In genomic region chr14:101600891-101601602, GRCh38 we compare ENCODE assay signal across 25 cellular contexts. TPM values are rescaled to one million over a fixed set of nuclear protein-coding genes. Genes with fewer than 3 reads are reported as not detected.
DNase-seq lines count a peak whose midpoint lies in the region; ATAC-seq and TF ChIP-seq lines count a peak whose summit lies in the region.
"Had no signal": no experiment of that assay in that cellular context is flagged by ENCODE, and none has a peak within 500 bp of the region (broad histone marks: within the 10 kb centered on the region; RNA-seq: fewer than 3 reads in every experiment).

No MANE protein-coding gene starts in this region.

- CTCF ChIA-PET in activated CD8-positive, alpha-beta memory T cell treated with anti-CD3 and anti-CD28 coated beads, Interleukin-2, amount 10 ng/mL, durations not matched to agents 7 days and 5 days (lab: Charles Lee) = no interaction called here

- WGBS in prostate gland = 85% methylated on average over 12 of the region's 12 CpGs

- peaks cover 6% of the 10 kb centered on the region for H3K27me3 Mint-ChIP-seq in activated CD8-positive, alpha-beta memory T cell treated with anti-CD3 and anti-CD28 coated beads, Interleukin-2, amount 10 ng/mL, durations not matched to agents 7 days and 5 days

- H3K36me3 ChIP-seq in left ventricle myocardium inferior (no peaks in the 10 kb centered on the region), osteoblast (ENCODE audit: insufficient read depth, low read length) (no peaks in the 10 kb centered on the region), prostate gland (no peaks in the 10 kb centered on the region)
- H3K36me3 ChIP-seq: stomach, upper lobe of right lung had no signal

- no peak overlapping the region for H3K4me3 Mint-ChIP-seq in activated CD8-positive, alpha-beta memory T cell treated with anti-CD3 and anti-CD28 coated beads, Interleukin-2, amount 10 ng/mL, durations not matched to agents 7 days and 5 days
- H3K4me3 Mint-ChIP-seq: activated CD4-positive, alpha-beta T cell treated with anti-CD3 and anti-CD28 coated beads, Interleukin-2, amount 10 ng/mL, durations not matched to agents 24 days and 14 days; activated naive CD8-positive, alpha-beta T cell; activated T-helper 1 cell treated with anti-CD3 and anti-CD28 coated beads, Interleukin-12 subunit alpha, Interleukin-12 subunit beta, Interleukin-2, Interleukin-4 antibody, amounts not matched to agents 30 ng/mL and 10 ng/mL and 1 ng/mL, durations not matched to agents 14 hours and 24 hours and 36 hours; CD8-positive, alpha-beta T cell; memory B cell; T-helper 1 cell treated with Interleukin-12 subunit alpha and Interleukin-12 subunit beta and Interleukin-4 antibody, amounts not matched to agents 30 μg/mL and 1 μg/mL, for 36 hours had no signal

- H3K36me3 Mint-ChIP-seq in activated CD8-positive, alpha-beta memory T cell treated with anti-CD3 and anti-CD28 coated beads, Interleukin-2, amount 10 ng/mL, durations not matched to agents 7 days and 5 days = peaks cover 14% of the 10 kb centered on the region
- H3K36me3 Mint-ChIP-seq: activated naive CD8-positive, alpha-beta T cell; CD8-positive, alpha-beta T cell had no signal

- H3K79me2 ChIP-seq in osteoblast (ENCODE audit: insufficient read depth, low read length) = no peaks in the 10 kb centered on the region

- TF ChIP-seq CTCF in left ventricle myocardium inferior (IDR thresholded peaks at IDR 0.05; ENCODE audit: borderline replicate concordance) = no peak
- no peak for TF ChIP-seq CTCF in osteoblast (IDR thresholded peaks at IDR 0.05; ENCODE audit: extremely low read depth, low read depth, low read length)
- TF ChIP-seq CTCF in prostate gland (IDR thresholded peaks at IDR 0.05) = no peak

- no peak overlapping the region for H3K27ac Mint-ChIP-seq in activated CD8-positive, alpha-beta memory T cell treated with anti-CD3 and anti-CD28 coated beads, Interleukin-2, amount 10 ng/mL, durations not matched to agents 7 days and 5 days
- H3K27ac Mint-ChIP-seq: activated CD4-positive, alpha-beta T cell treated with anti-CD3 and anti-CD28 coated beads, Interleukin-2, amount 10 ng/mL, durations not matched to agents 24 days and 14 days; activated naive CD8-positive, alpha-beta T cell; activated T-helper 1 cell treated with anti-CD3 and anti-CD28 coated beads, Interleukin-12 subunit alpha, Interleukin-12 subunit beta, Interleukin-2, Interleukin-4 antibody, amounts not matched to agents 30 ng/mL and 10 ng/mL and 1 ng/mL, durations not matched to agents 14 hours and 24 hours and 36 hours; CD8-positive, alpha-beta T cell; memory B cell; T-helper 1 cell treated with Interleukin-12 subunit alpha and Interleukin-12 subunit beta and Interleukin-4 antibody, amounts not matched to agents 30 μg/mL and 1 μg/mL, for 36 hours had no signal

- intact Hi-C loops in left ventricle myocardium inferior (cut with micrococcal nuclease) (no loop called here), Right ventricle myocardium inferior (cut with DNase I) (no loop called here), prostate gland (cut with DNase I) (no loop called here)

- peaks cover 24% of the 10 kb centered on the region for H3K4me1 Mint-ChIP-seq in activated CD8-positive, alpha-beta memory T cell treated with anti-CD3 and anti-CD28 coated beads, Interleukin-2, amount 10 ng/mL, durations not matched to agents 7 days and 5 days

- DNase-seq in left ventricle myocardium inferior (peak; percentile 9), Right ventricle myocardium inferior (ENCODE audit: missing footprints) (no peak), osteoblast (ENCODE audit: insufficient read length, low spot score, missing footprints) (peak; percentile 50), NOMO-1 treated with dmso at 0.1 percent for 144 hours (lab: John Stamatoyannopoulos, UW; ENCODE audit: unreplicated experiment) (no peak), prostate gland (ENCODE audit: low spot score) (no peak)
- peak; percentile 35 for DNase-seq in activated CD8-positive, alpha-beta memory T cell treated with anti-CD3 and anti-CD28 coated beads, Interleukin-2, amount 10 ng/mL, durations not matched to agents 7 days and 5 days
- DNase-seq: activated CD4-positive, alpha-beta T cell treated with anti-CD3 and anti-CD28 coated beads, Interleukin-2, amount 10 ng/mL, durations not matched to agents 24 days and 14 days; effector CD8-positive, alpha-beta T cell; HCEC 1CT; hypothalamus; NCI-H1436; NCI-H510A treated with DMSO at 0.1 percent for 48 hours; NK-92 treated with Interleukin-12 subunit alpha and Interleukin-12 subunit beta, amount 100 ng/mL, for 24 hours had no signal

- H4K20me1 ChIP-seq in osteoblast (ENCODE audit: insufficient read depth, low read length) = no peaks in the 10 kb centered on the region

- peaks cover 6% of the 10 kb centered on the region for H3K9me3 Mint-ChIP-seq in activated CD8-positive, alpha-beta memory T cell treated with anti-CD3 and anti-CD28 coated beads, Interleukin-2, amount 10 ng/mL, durations not matched to agents 7 days and 5 days (ENCODE audit: low read depth)
- H3K9me3 Mint-ChIP-seq: CD8-positive, alpha-beta T cell had no signal

- ATAC-seq in Right ventricle myocardium inferior (no peak), GM21717 (IDR thresholded peaks at IDR 0.05; ENCODE audit: unreplicated experiment) (no peak)
- ATAC-seq in activated CD8-positive, alpha-beta memory T cell treated with anti-CD3 and anti-CD28 coated beads, Interleukin-2, amount 10 ng/mL, durations not matched to agents 7 days and 5 days = no peak
- ATAC-seq: CD8-positive, alpha-beta T cell; esophagus mucosa had no signal

- H3K9me3 ChIP-seq in left ventricle myocardium inferior (replicated peaks) = peaks cover 19% of the 10 kb centered on the region
- no peaks in the 10 kb centered on the region for H3K9me3 ChIP-seq in osteoblast (ENCODE audit: low read depth, low read length)
- H3K9me3 ChIP-seq in prostate gland = no peaks in the 10 kb centered on the region
- H3K9me3 ChIP-seq: upper lobe of right lung had no signal

- H3K27me3 ChIP-seq in left ventricle myocardium inferior (ENCODE audit: low read depth) (peaks cover 57% of the 10 kb centered on the region), osteoblast (ENCODE audit: insufficient read depth, low read length) (peaks cover 3% of the 10 kb centered on the region), prostate gland (replicated peaks; ENCODE audit: insufficient read depth) (no peaks in the 10 kb centered on the region)

- H3K27ac ChIP-seq in left ventricle myocardium inferior (replicated peaks) (no peak overlapping the region), osteoblast (ENCODE audit: low read depth, low read length) (no peak overlapping the region), prostate gland (no peak overlapping the region)
- H3K27ac ChIP-seq: stomach, upper lobe of right lung had no signal

- H3K4me1 ChIP-seq in left ventricle myocardium inferior (no peaks in the 10 kb centered on the region), osteoblast (ENCODE audit: insufficient read depth, low read length) (no peaks in the 10 kb centered on the region), prostate gland (replicated peaks) (no peaks in the 10 kb centered on the region)
- H3K4me1 ChIP-seq: stomach had no signal

- H3K4me3 ChIP-seq in left ventricle myocardium inferior (no peak overlapping the region), osteoblast (ENCODE audit: insufficient read depth, low read length) (no peak overlapping the region), prostate gland (no peak overlapping the region)
- H3K4me3 ChIP-seq: stomach, upper lobe of right lung had no signal

- no peak overlapping the region for H2AFZ ChIP-seq in osteoblast (ENCODE audit: low read length)

- H3K4me2 ChIP-seq in osteoblast (ENCODE audit: insufficient read depth, low read length) = no peak overlapping the region

- no peak for TF ChIP-seq POLR2A in prostate gland (IDR thresholded peaks at IDR 0.05)

RNA-seq across cellular contexts. Expression of gene DIO3, which starts 39.8 kb away (rescaled TPM):
- total RNA-seq in left ventricle myocardium inferior = not detected
- total RNA-seq in Right ventricle myocardium inferior = 0.24 TPM
- total RNA-seq in activated CD8-positive, alpha-beta memory T cell treated with anti-CD3 and anti-CD28 coated beads, Interleukin-2, amount 10 ng/mL, durations not matched to agents 7 days and 5 days = not detected
- total RNA-seq in osteoblast = not detected in 2 replicates
- total RNA-seq in prostate gland = 1 to 10 TPM in 1 of 2 donors, under 1 TPM in 1; 0.82 to 6.9 TPM
- total RNA-seq: activated CD4-positive, alpha-beta T cell treated with anti-CD3 and anti-CD28 coated beads, Interleukin-2, amount 10 ng/mL, durations not matched to agents 24 days and 14 days; activated T-helper 1 cell treated with anti-CD3 and anti-CD28 coated beads, Interleukin-12 subunit alpha, Interleukin-12 subunit beta, Interleukin-2, Interleukin-4 antibody, amounts not matched to agents 30 ng/mL and 10 ng/mL and 1 ng/mL, durations not matched to agents 14 hours and 24 hours and 36 hours; CD8-positive, alpha-beta T cell; MCF 10A; myocyte; SK-MEL-5 had no signal

Comparison
In these comparisons a context has a peak if more than half of its experiments do, and no peak if none do; other contexts are left out.
1. DNase-seq: peak in left ventricle myocardium inferior (single experiment), activated CD8-positive, alpha-beta memory T cell treated with anti-CD3 and anti-CD28 coated beads, Interleukin-2, amount 10 ng/mL, durations not matched to agents 7 days and 5 days (single experiment) and osteoblast (single experiment); none in Right ventricle myocardium inferior (single experiment), NOMO-1 treated with dmso at 0.1 percent for 144 hours (single experiment) and prostate gland (single experiment).